Comparison of ENCODE assay signal across 12 cellular contexts in the genomic region with DNA sequence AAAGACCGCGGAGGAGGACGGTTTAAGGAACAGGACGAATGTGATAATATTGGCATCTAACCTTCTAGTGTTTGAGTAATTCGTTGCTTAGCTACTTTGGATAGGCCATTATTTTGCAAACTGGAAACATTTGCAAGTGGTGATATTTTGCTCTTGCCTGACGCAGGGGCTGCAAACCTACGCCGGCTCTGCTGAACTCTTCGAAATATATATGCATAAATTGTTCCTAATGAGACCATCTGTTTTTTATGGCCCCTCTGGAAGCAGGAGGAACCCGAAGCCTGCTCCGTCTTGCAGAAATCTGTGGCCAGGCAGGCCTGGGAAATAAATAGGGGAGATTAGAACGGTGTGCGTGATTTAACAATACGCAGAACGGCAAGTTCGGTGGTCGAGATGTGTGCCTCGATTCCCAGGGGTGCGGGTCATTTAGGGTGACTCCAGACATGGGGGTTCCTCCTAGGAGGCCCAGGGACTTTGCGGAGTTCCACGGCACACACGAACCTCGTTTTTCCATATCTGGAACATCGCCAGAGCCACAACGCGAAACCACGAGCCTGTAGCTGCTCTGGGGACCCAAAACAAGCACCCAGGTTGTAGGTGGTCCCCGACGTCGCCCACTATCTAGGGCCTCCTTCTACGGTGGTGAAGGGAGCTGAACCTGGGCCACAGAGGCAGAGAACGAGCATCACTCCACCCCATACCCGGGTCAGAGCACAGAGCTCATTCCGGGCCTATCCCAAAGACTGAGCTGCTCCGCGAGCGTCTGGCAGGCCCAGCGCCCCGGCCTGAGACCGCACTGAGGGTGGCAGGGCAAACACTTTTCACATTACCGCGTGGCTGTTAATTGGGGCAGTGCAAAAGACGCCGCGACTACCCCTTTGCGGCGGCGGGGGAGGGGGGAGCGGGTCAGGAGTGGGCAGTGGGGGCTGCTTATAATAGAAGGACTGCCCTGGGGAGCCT.
DNase-seq lines count a peak whose midpoint lies in the region; ATAC-seq, FAIRE-seq and TF ChIP-seq lines count a peak whose summit lies in the region.
"Had no signal": no experiment of that assay in that cellular context is flagged by ENCODE, and none has a peak within 500 bp of the region (broad histone marks: within the 10 kb centered on the region; RNA-seq: fewer than 3 reads in every experiment).

No MANE protein-coding gene starts in this region.

- no peak for ATAC-seq in stimulated activated naive CD8-positive, alpha-beta T cell treated with anti-CD3 and anti-CD28 coated beads, Interleukin-15, amount 100 ng/mL, for 72 hours
- no peak for ATAC-seq in stimulated activated naive CD8-positive, alpha-beta T cell treated with anti-CD3 and anti-CD28 coated beads, Interleukin-15, Interleukin-2, amounts not matched to agents 100 U/mL and 50 U/mL, for 24 hours
- ATAC-seq in GM19397 (IDR thresholded peaks at IDR 0.05; ENCODE audit: unreplicated experiment) = no peak
- ATAC-seq: esophagus mucosa had no signal

- H3K4me2 ChIP-seq in astrocyte (ENCODE audit: low read length) = peak overlapping the region; percentile 73

- TF ChIP-seq CTCF in astrocyte (IDR thresholded peaks at IDR 0.05; ENCODE audit: insufficient read depth, low read depth, low read length) (no peak), lower leg skin (IDR thresholded peaks at IDR 0.05) (no peak)

- H3K27ac ChIP-seq in astrocyte (ENCODE audit: low read depth, low read length) = no peak overlapping the region
- H3K27ac ChIP-seq in mesodermal cell (ENCODE audit: low read depth, low read length, severe bottlenecking) = peak overlapping the region; percentile 16

- H3K4me1 ChIP-seq in astrocyte (ENCODE audit: insufficient read depth, low read length) (peaks cover 24% of the 10 kb centered on the region), mesodermal cell (ENCODE audit: control insufficient read depth, insufficient read depth, low read length, poor library complexity, severe bottlenecking) (peaks cover 42% of the 10 kb centered on the region)

- no peaks in the 10 kb centered on the region for H3K79me2 ChIP-seq in astrocyte (ENCODE audit: insufficient read depth, low read length)

- H3K4me1 Mint-ChIP-seq in stimulated activated naive CD8-positive, alpha-beta T cell treated with anti-CD3 and anti-CD28 coated beads, Interleukin-15, amount 100 ng/mL, for 72 hours = peaks cover 77% of the 10 kb centered on the region
- H3K4me1 Mint-ChIP-seq in astrocyte (ENCODE audit: low read depth, unreplicated experiment) = peaks cover 9% of the 10 kb centered on the region

- no peak for TF ChIP-seq POLR2A in lower leg skin (IDR thresholded peaks at IDR 0.05)

- WGBS in mesodermal cell (ENCODE audit: insufficient coverage in 2 of 2), 2 experiments = 13 to 18% methylated on average over 11 to 15 of the region's 49 CpGs
- WGBS in lower leg skin, 2 donors = 18 to 42% methylated on average over 28 to 45 of the region's 49 CpGs

- intact Hi-C loops in lower leg skin (cut with DNase I; ENCODE audit: low total_unique reads) = loop anchor here (10.0 kb wide), 1 partner anchor 97 kb away; no protein-coding TSS in a partner anchor

- H3K27me3 Mint-ChIP-seq in stimulated activated naive CD8-positive, alpha-beta T cell treated with anti-CD3 and anti-CD28 coated beads, Interleukin-15, amount 100 ng/mL, for 72 hours = peaks cover 33% of the 10 kb centered on the region
- H3K27me3 Mint-ChIP-seq in astrocyte (ENCODE audit: low read depth, unreplicated experiment) = peaks cover 24% of the 10 kb centered on the region

- H2AFZ ChIP-seq in astrocyte (ENCODE audit: low read depth, low read length) = no peak overlapping the region

- no peak overlapping the region for H3K4me3 ChIP-seq in astrocyte (ENCODE audit: insufficient read depth, low read depth, low read length)
- H3K4me3 ChIP-seq in mesodermal cell (ENCODE audit: extremely low read depth, insufficient read depth, low read length, poor library complexity, severe bottlenecking) = peak overlapping the region; percentile 29
- no peak overlapping the region for H3K4me3 ChIP-seq in lower leg skin (ENCODE audit: low read depth, poor library complexity, severe bottlenecking)

- no peaks in the 10 kb centered on the region for H4K20me1 ChIP-seq in astrocyte (ENCODE audit: insufficient read depth, low read length)

- H3K36me3 Mint-ChIP-seq in astrocyte (ENCODE audit: low read depth, unreplicated experiment) = no peaks in the 10 kb centered on the region

- no peak overlapping the region for H3K9ac ChIP-seq in astrocyte (ENCODE audit: low read length)

- FAIRE-seq in astrocyte (lab: Jason Lieb, UNC) = peak; percentile 55

- H3K9me3 ChIP-seq in astrocyte (ENCODE audit: insufficient read depth, low read depth, low read length) (no peaks in the 10 kb centered on the region), mesodermal cell (ENCODE audit: control insufficient read depth, low read length) (no peaks in the 10 kb centered on the region)
- H3K9me3 ChIP-seq: right atrium auricular region had no signal

- H3K9me3 Mint-ChIP-seq in stimulated activated naive CD8-positive, alpha-beta T cell treated with anti-CD3 and anti-CD28 coated beads, Interleukin-15, amount 100 ng/mL, for 72 hours = no peaks in the 10 kb centered on the region
- H3K9me3 Mint-ChIP-seq in astrocyte (ENCODE audit: unreplicated experiment) = peaks cover 2% of the 10 kb centered on the region

- no peak for DNase-seq in stimulated activated naive CD8-positive, alpha-beta T cell treated with anti-CD3 and anti-CD28 coated beads, Interleukin-15, amount 100 ng/mL, for 72 hours
- no peak for DNase-seq in stimulated activated naive CD8-positive, alpha-beta T cell treated with anti-CD3 and anti-CD28 coated beads, Interleukin-15, Interleukin-2, amounts not matched to agents 100 U/mL and 50 U/mL, for 24 hours
- DNase-seq in astrocyte (ENCODE audit: low read depth) (no peak), lower leg skin (ENCODE audit: low spot score in 2 of 2) (no peak), UCSD-AML1 (lab: John Stamatoyannopoulos, UW; ENCODE audit: unreplicated experiment) (no peak)
- DNase-seq in stimulated activated naive CD4-positive, alpha-beta T cell treated with Interleukin-2 at 50 U/mL for 16 hours (lab: John Stamatoyannopoulos, UW) = no peak
- DNase-seq: IMR-90, NCI-H1436 had no signal

- no peaks in the 10 kb centered on the region for H3K27me3 ChIP-seq in astrocyte (ENCODE audit: insufficient read depth, low read length)

- no peak overlapping the region for H3K27ac Mint-ChIP-seq in stimulated activated naive CD8-positive, alpha-beta T cell treated with anti-CD3 and anti-CD28 coated beads, Interleukin-15, amount 100 ng/mL, for 72 hours
- peak overlapping the region; percentile 34 for H3K27ac Mint-ChIP-seq in astrocyte (ENCODE audit: unreplicated experiment)

- H3K4me3 Mint-ChIP-seq in stimulated activated naive CD8-positive, alpha-beta T cell treated with anti-CD3 and anti-CD28 coated beads, Interleukin-15, amount 100 ng/mL, for 72 hours = peak overlapping the region; percentile 78 to 85
- H3K4me3 Mint-ChIP-seq in astrocyte (ENCODE audit: unreplicated experiment) = peak overlapping the region; percentile 34

- no peaks in the 10 kb centered on the region for H3K36me3 ChIP-seq in astrocyte (ENCODE audit: insufficient read depth, low read length)
- H3K36me3 ChIP-seq in mesodermal cell (ENCODE audit: control insufficient read depth, insufficient read depth, low read length) = no peaks in the 10 kb centered on the region
- H3K36me3 ChIP-seq: right atrium auricular region had no signal
